33 cellular contexts compared by ENCODE assay signal in the genomic region with DNA sequence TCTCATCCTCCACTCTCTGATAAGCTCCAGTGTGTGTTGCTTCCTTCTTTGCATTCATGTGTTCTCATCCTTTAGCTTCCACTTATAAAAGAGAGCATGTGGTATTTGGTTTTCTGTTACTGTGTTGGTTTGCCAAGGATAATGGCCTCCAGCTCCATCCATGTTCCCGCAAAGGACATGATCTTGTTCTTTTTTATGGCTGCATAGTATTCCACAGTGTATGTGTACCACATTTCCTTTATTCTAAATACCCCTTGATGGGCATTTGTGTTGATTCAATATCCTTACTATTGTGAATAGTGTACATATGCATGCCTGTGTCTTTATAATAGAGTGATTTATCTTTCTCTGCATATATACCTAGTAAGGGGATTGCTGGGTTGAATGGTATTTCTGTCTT.
DNase-seq lines count a peak whose midpoint lies in the region; ATAC-seq, FAIRE-seq and TF ChIP-seq lines count a peak whose summit lies in the region.
"Had no signal": no experiment of that assay in that cellular context is flagged by ENCODE, and none has a peak within 500 bp of the region (broad histone marks: within the 10 kb centered on the region; RNA-seq: fewer than 3 reads in every experiment).

No MANE protein-coding gene starts in this region.

- H2AFZ ChIP-seq in K562 (ENCODE audit: low read depth, low read length) = no peak overlapping the region

- ATAC-seq in K562 (no peak), left colon (no peak)
- ATAC-seq: A549; CD8-positive, alpha-beta T cell had no signal

- WGBS in K562 (ENCODE audit: insufficient coverage, low coverage, missing lambda C conversion rate) = 0% methylated on average over 1 of the region's 1 CpG

- H4K20me1 ChIP-seq in K562 (replicated peaks; ENCODE audit: control insufficient read depth, insufficient read depth, low read length) = no peaks in the 10 kb centered on the region
- H4K20me1 ChIP-seq: BLaER1; BLaER1 treated with 17β-estradiol and CSF1 and Interleukin-3, amounts not matched to agents 10 nM and 100 nM had no signal

- POLR2A ChIA-PET in HEK293 (lab: Yijun Ruan, JAX) (no interaction called here), K562 (lab: Yijun Ruan, JAX) (no interaction called here)

- H3K9ac ChIP-seq in K562 (ENCODE audit: insufficient read depth in 1 of 2, low read depth in 2 of 2, low read length in 2 of 2) = no peak overlapping the region
- H3K9ac ChIP-seq: BLaER1; BLaER1 treated with 17β-estradiol and CSF1 and Interleukin-3, amounts not matched to agents 10 nM and 100 nM had no signal

- no peak for DNase-seq in K562 (ENCODE audit: extremely low read depth in 1 of 4, low spot score in 3 of 4)
- DNase-seq in tibial artery = no peak
- no peak for DNase-seq in NCI-H446 (lab: John Stamatoyannopoulos, UW)
- no peak for DNase-seq in left colon
- no peak for DNase-seq in dermis blood vessel endothelial cell
- DNase-seq: 8988T; ACHN; AML-193; BE2C; C1 segment of cervical spinal cord; Caco-2; Calu3; CD4-positive, alpha-beta memory T cell; CD4-positive, alpha-beta T cell; CD4-positive, CD25-positive, alpha-beta regulatory T cell; CD8-positive, alpha-beta memory T cell; CD8-positive, alpha-beta T cell; COR-L47; DMS 273 treated with DMSO at 0.1 percent for 48 hours; DMS153; DMS53; DMS79; DMS79 treated with DMSO at 0.1 percent for 48 hours; DND-41; EL had no signal

- CTCF ChIA-PET in HEK293 (lab: Yijun Ruan, JAX) (interaction anchor here (0.8 kb wide), 1 partner anchor 14 kb away, joined by 3 read pairs; no protein-coding TSS in a partner anchor), K562 (lab: Yijun Ruan, JAX; ENCODE audit: low intra/inter-chr PET ratio) (no interaction called here)

- H3K27me3 ChIP-seq in K562 (ENCODE audit: control insufficient read depth in 2 of 2, insufficient read depth in 2 of 2, low read length in 2 of 2) = no peaks in the 10 kb centered on the region
- no peaks in the 10 kb centered on the region for H3K27me3 ChIP-seq in tibial artery
- H3K27me3 ChIP-seq: BE2C; BLaER1; BLaER1 treated with 17β-estradiol and CSF1 and Interleukin-3, amounts not matched to agents 10 nM and 100 nM had no signal

- H3K9me3 ChIP-seq in HEK293 (ENCODE audit: control insufficient read depth, insufficient read depth, low read depth, low read length) (no peaks in the 10 kb centered on the region), K562 (replicated peaks; ENCODE audit: control insufficient read depth, insufficient read depth, low read depth, low read length) (no peaks in the 10 kb centered on the region), tibial artery (no peaks in the 10 kb centered on the region)
- H3K9me3 ChIP-seq: A549, BE2C, BLaER1, Caco-2 had no signal

- no peak for FAIRE-seq in K562 (lab: Jason Lieb, UNC)
- FAIRE-seq: A204.1, A549, D721Med had no signal

- no peak overlapping the region for H3K27ac ChIP-seq in HEK293 (ENCODE audit: extremely low read depth, low read depth, low read length)
- no peak overlapping the region for H3K27ac ChIP-seq in K562 (ENCODE audit: extremely low read depth, low read depth, low read length)
- peak overlapping the region; percentile 70 for H3K27ac ChIP-seq in tibial artery
- H3K27ac ChIP-seq: 22Rv1; A549; BLaER1; BLaER1 treated with 17β-estradiol and CSF1 and Interleukin-3, amounts not matched to agents 10 nM and 100 nM; C4-2B had no signal

- H3K4me3 ChIP-seq in HEK293 (ENCODE audit: low read depth, low read length) (no peak overlapping the region), K562 (no peak overlapping the region), tibial artery (no peak overlapping the region)
- H3K4me3 ChIP-seq: A549; BLaER1; BLaER1 treated with 17β-estradiol and CSF1 and Interleukin-3, amounts not matched to agents 10 nM and 100 nM had no signal

- intact Hi-C loops in K562 (cut with micrococcal nuclease) = no loop called here
- intact Hi-C loops in tibial artery (cut with DNase I; ENCODE audit: low total_unique reads) = no loop called here
- intact Hi-C loops in left colon (cut with DNase I, micrococcal nuclease) = no loop called here

- H3K4me1 ChIP-seq in HEK293 (ENCODE audit: control insufficient read depth, insufficient read depth, low read length) (no peaks in the 10 kb centered on the region), K562 (replicated peaks in 1 of 2; ENCODE audit: control insufficient read depth in 2 of 2, insufficient read depth in 2 of 2, low read length in 2 of 2) (no peaks in the 10 kb centered on the region), tibial artery (peaks cover 0 to 51% (median 5%) of the 10 kb centered on the region in 4 donors)
- H3K4me1 ChIP-seq: A549; BE2C; BLaER1; BLaER1 treated with 17β-estradiol and CSF1 and Interleukin-3, amounts not matched to agents 10 nM and 100 nM; Caco-2 had no signal

- BruUV-seq in K562 (replicated peaks; lab: Mats Ljungman, UMichigan) = no TSS peak

- TF ChIP-seq RAD21 in K562 (CRISPR knock-in tag; conservative IDR thresholded peaks at IDR 0.05 in 1 of 2, IDR thresholded peaks at IDR 0.05 in 1 of 2) = no peak

- no peak overlapping the region for H3K4me2 ChIP-seq in K562 (ENCODE audit: insufficient read depth, low read length)
- H3K4me2 ChIP-seq: A549; BLaER1; BLaER1 treated with 17β-estradiol and CSF1 and Interleukin-3, amounts not matched to agents 10 nM and 100 nM had no signal

- H3K36me3 ChIP-seq in HEK293 (ENCODE audit: control insufficient read depth in 2 of 2, insufficient read depth in 1 of 2, low read length in 2 of 2) (no peaks in the 10 kb centered on the region), K562 (ENCODE audit: control insufficient read depth, insufficient read depth, low read length) (no peaks in the 10 kb centered on the region), tibial artery (no peaks in the 10 kb centered on the region)
- H3K36me3 ChIP-seq: BE2C; BLaER1; BLaER1 treated with 17β-estradiol and CSF1 and Interleukin-3, amounts not matched to agents 10 nM and 100 nM had no signal

- no peak for TF ChIP-seq POLR2A in K562 (conservative IDR thresholded peaks at IDR 0.05)

- no peaks in the 10 kb centered on the region for H3K9me1 ChIP-seq in K562 (ENCODE audit: control insufficient read depth, insufficient read depth, low read length)

- no peak for TF ChIP-seq CTCF in HEK293 (tag by site-specific recombination; IDR thresholded peaks at IDR 0.05)
- no peak for TF ChIP-seq CTCF in K562 (IDR thresholded peaks at IDR 0.05 in 2 of 3, conservative IDR thresholded peaks at IDR 0.05 in 1 of 3; ENCODE audit: insufficient read depth in 2 of 3, low read depth in 1 of 3, low read length in 3 of 3)
- no peak for TF ChIP-seq CTCF in tibial artery (IDR thresholded peaks at IDR 0.05)

- in situ Hi-C loops in K562 (cut with MboI) = no loop called here

- no peak for TF ChIP-seq EP300 in K562 (IDR thresholded peaks at IDR 0.05; ENCODE audit: low read length)

- no peaks in the 10 kb centered on the region for H3K79me2 ChIP-seq in K562 (ENCODE audit: control insufficient read depth, insufficient read depth, low read length)

TF ChIP-seq in HEK293, 187 proteins besides CTCF, POLR2A, EP300 and RAD21:
- TF ChIP-seq ZNF416 (tag by site-specific recombination; IDR thresholded peaks at IDR 0.05) (no peak), ZNF146 (tag by site-specific recombination; IDR thresholded peaks at IDR 0.05) (peak; percentile 77)
- TF ChIP-seq, protein P1, sequence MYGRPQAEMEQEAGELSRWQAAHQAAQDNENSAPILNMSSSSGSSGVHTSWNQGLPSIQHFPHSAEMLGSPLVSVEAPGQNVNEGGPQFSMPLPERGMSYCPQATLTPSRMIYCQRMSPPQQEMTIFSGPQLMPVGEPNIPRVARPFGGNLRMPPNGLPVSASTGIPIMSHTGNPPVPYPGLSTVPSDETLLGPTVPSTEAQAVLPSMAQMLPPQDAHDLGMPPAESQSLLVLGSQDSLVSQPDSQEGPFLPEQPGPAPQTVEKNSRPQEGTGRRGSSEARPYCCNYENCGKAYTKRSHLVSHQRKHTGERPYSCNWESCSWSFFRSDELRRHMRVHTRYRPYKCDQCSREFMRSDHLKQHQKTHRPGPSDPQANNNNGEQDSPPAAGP (tag by site-specific recombination; IDR thresholded peaks at IDR 0.05) = no peak
- TF ChIP-seq, protein P2, sequence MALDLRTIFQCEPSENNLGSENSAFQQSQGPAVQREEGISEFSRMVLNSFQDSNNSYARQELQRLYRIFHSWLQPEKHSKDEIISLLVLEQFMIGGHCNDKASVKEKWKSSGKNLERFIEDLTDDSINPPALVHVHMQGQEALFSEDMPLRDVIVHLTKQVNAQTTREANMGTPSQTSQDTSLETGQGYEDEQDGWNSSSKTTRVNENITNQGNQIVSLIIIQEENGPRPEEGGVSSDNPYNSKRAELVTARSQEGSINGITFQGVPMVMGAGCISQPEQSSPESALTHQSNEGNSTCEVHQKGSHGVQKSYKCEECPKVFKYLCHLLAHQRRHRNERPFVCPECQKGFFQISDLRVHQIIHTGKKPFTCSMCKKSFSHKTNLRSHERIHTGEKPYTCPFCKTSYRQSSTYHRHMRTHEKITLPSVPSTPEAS (tag by site-specific recombination; IDR thresholded peaks at IDR 0.05) = no peak

TF ChIP-seq in K562, 482 proteins besides CTCF, POLR2A, EP300 and RAD21 (continues in another document):
- TF ChIP-seq, protein P3, sequence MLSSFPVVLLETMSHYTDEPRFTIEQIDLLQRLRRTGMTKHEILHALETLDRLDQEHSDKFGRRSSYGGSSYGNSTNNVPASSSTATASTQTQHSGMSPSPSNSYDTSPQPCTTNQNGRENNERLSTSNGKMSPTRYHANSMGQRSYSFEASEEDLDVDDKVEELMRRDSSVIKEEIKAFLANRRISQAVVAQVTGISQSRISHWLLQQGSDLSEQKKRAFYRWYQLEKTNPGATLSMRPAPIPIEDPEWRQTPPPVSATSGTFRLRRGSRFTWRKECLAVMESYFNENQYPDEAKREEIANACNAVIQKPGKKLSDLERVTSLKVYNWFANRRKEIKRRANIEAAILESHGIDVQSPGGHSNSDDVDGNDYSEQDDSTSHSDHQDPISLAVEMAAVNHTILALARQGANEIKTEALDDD (IDR thresholded peaks at IDR 0.05) = no peak
- TF ChIP-seq, protein P4, sequence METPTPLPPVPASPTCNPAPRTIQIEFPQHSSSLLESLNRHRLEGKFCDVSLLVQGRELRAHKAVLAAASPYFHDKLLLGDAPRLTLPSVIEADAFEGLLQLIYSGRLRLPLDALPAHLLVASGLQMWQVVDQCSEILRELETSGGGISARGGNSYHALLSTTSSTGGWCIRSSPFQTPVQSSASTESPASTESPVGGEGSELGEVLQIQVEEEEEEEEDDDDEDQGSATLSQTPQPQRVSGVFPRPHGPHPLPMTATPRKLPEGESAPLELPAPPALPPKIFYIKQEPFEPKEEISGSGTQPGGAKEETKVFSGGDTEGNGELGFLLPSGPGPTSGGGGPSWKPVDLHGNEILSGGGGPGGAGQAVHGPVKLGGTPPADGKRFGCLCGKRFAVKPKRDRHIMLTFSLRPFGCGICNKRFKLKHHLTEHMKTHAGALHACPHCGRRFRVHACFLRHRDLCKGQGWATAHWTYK (CRISPR knock-in tag; IDR thresholded peaks at IDR 0.05) = no peak

Comparison
In these comparisons a context has a peak if more than half of its experiments do, and no peak if none do; other contexts are left out.
1. H3K27ac ChIP-seq: peak in tibial artery (2 of 2); none in HEK293 (single experiment) and K562 (single experiment).
2. Of the 44 proteins assayed by ChIP-seq in both K562 and HEK293: peak only in K562: none; only in HEK293: none; in both: ZNF146; in neither: 43.